18 cellular contexts compared by ENCODE assay signal in the genomic region with DNA sequence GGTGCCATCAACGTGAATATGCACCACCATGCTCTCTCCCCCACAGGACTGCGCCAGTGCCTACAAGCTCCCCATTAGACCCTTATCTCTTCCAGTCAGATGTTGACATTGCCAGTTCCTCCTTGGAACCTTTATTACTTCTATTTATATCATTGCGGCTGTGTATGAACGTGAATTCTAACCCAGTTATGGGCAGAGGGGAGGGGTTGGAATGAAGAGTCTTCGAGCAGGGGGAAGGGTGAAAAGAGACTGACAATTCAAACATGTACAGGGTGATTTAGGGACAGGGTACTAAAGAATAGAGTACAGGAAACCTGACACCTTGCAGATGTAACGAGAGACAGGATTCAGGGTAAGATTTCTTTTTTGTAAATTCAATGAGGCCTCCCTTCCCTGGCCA. TPM values are rescaled to one million over a fixed set of nuclear protein-coding genes. Genes with fewer than 3 reads are reported as not detected.
DNase-seq lines count a peak whose midpoint lies in the region; ATAC-seq and TF ChIP-seq lines count a peak whose summit lies in the region.
"Had no signal": no experiment of that assay in that cellular context is flagged by ENCODE, and none has a peak within 500 bp of the region (broad histone marks: within the 10 kb centered on the region; RNA-seq: fewer than 3 reads in every experiment).

No MANE protein-coding gene starts in this region.

- 21 to 25% methylated on average over 6 of the region's 6 CpGs for WGBS in aorta, 2 donors

- H3K27ac ChIP-seq in left ventricle myocardium inferior (replicated peaks) (peak overlapping the region; percentile 36), aorta (ENCODE audit: low read depth in 1 of 2, low read length in 2 of 2) (no peak overlapping the region)
- H3K27ac ChIP-seq: foreskin keratinocyte, SJCRH30 had no signal

- H3K4me1 ChIP-seq in left ventricle myocardium inferior (peaks cover 13% of the 10 kb centered on the region), aorta (ENCODE audit: control insufficient read depth in 1 of 2, insufficient read depth in 2 of 2, low read length in 2 of 2) (no peaks in the 10 kb centered on the region)
- H3K4me1 ChIP-seq: SJCRH30 had no signal

- ATAC-seq in GM19467 (IDR thresholded peaks at IDR 0.05; ENCODE audit: unreplicated experiment) (no peak), aorta (ENCODE audit: low FRiP score) (no peak)
- ATAC-seq: foreskin keratinocyte, mucosa of descending colon had no signal

- no peaks in the 10 kb centered on the region for H3K9me3 ChIP-seq in left ventricle myocardium inferior (replicated peaks)
- no peaks in the 10 kb centered on the region for H3K9me3 ChIP-seq in aorta (ENCODE audit: control insufficient read depth, low read length)
- H3K9me3 ChIP-seq: MG63, mucosa of descending colon, SJCRH30 had no signal

- in situ Hi-C loops in KBM-7 (cut with MboI; ENCODE audit: low pct_unique_long_range_greater_than_20kb, low sequenced_read_pairs) = no loop called here

- H3K36me3 ChIP-seq in left ventricle myocardium inferior (no peaks in the 10 kb centered on the region), aorta (ENCODE audit: control insufficient read depth in 1 of 2, insufficient read depth in 2 of 2, low read length in 1 of 2) (no peaks in the 10 kb centered on the region)
- H3K36me3 ChIP-seq: MG63, SJCRH30 had no signal

- no peak overlapping the region for H3K4me3 ChIP-seq in left ventricle myocardium inferior
- H3K4me3 ChIP-seq in aorta (ENCODE audit: low read length in 2 of 2) = no peak overlapping the region
- H3K4me3 ChIP-seq: MG63, mucosa of descending colon, SJCRH30 had no signal

- DNase-seq in CMK (ENCODE audit: low read depth) = peak; percentile 36
- peak; percentile 99 for DNase-seq in KBM-7
- DNase-seq in OCI-M1 (lab: John Stamatoyannopoulos, UW) = peak; percentile 80
- no peak for DNase-seq in left ventricle myocardium inferior
- DNase-seq in CD1c-positive myeloid dendritic cell (ENCODE audit: extremely low spot score) = no peak
- DNase-seq in stimulated activated CD4-positive, alpha-beta T cell treated with anti-CD3 and anti-CD28 coated beads, Interleukin-2, amount 100 ng/mL, for 24 hours = no peak
- no peak for DNase-seq in aorta
- DNase-seq: activated naive CD4-positive, alpha-beta T cell treated with anti-CD3 and anti-CD28 coated beads, Interleukin-2, amount 50 U/mL, for 16 hours; AML-193; DMS79 treated with DMSO at 0.1 percent for 48 hours; foreskin keratinocyte; kidney; MG63; mucosa of descending colon; NCI-H526 treated with DMSO at 0.1 percent for 48 hours; SJCRH30 had no signal

- intact Hi-C loops in left ventricle myocardium inferior (cut with micrococcal nuclease) = no loop called here
- intact Hi-C loops in aorta (cut with DNase I) = no loop called here

- H3K27me3 ChIP-seq in left ventricle myocardium inferior (ENCODE audit: low read depth) (no peaks in the 10 kb centered on the region), aorta (ENCODE audit: control insufficient read depth in 1 of 2, insufficient read depth in 2 of 2, low read length in 1 of 2) (no peaks in the 10 kb centered on the region)
- H3K27me3 ChIP-seq: foreskin keratinocyte, SJCRH30 had no signal

- TF ChIP-seq CTCF in left ventricle myocardium inferior (IDR thresholded peaks at IDR 0.05; ENCODE audit: borderline replicate concordance) = no peak

RNA-seq across cellular contexts. Expression of a gene that starts 41.8 kb away (rescaled TPM):
- total RNA-seq in left ventricle myocardium inferior (84.3 TPM), aorta (100 to 1,000 TPM in 1 of 2 donors, 10 to 100 TPM in 1; 80.3 to 140 TPM)
- polyA plus RNA-seq in aorta = 10 to 100 TPM; 11.8 to 20.5 TPM

RNA-seq across cellular contexts. Expression of a gene that starts 46.1 kb away (rescaled TPM):
- 0.69 TPM for total RNA-seq in left ventricle myocardium inferior
- total RNA-seq in aorta = 1 to 10 TPM; 1.5 to 2.9 TPM
- under 1 TPM in 1 of 2 donors, not detected in 1; 0.36 TPM for polyA plus RNA-seq in aorta
- total RNA-seq: bronchial epithelial cell, foreskin keratinocyte, kidney, SJCRH30 had no signal
- polyA plus RNA-seq: foreskin keratinocyte had no signal

Comparison
In these comparisons a context has a peak if more than half of its experiments do, and no peak if none do; other contexts are left out.
1. DNase-seq: peak in CMK (single experiment), KBM-7 (single experiment) and OCI-M1 (single experiment); none in left ventricle myocardium inferior (single experiment), CD1c-positive myeloid dendritic cell (single experiment), stimulated activated CD4-positive, alpha-beta T cell treated with anti-CD3 and anti-CD28 coated beads, Interleukin-2, amount 100 ng/mL, for 24 hours (0 of 2) and aorta (0 of 2).